Comparison of ENCODE assay signal across 18 cellular contexts in genomic region chr17:42211931-42212341, GRCh38. TPM values are rescaled to one million over a fixed set of nuclear protein-coding genes. Genes with fewer than 3 reads are reported as not detected.
DNase-seq lines count a peak whose midpoint lies in the region; ATAC-seq and TF ChIP-seq lines count a peak whose summit lies in the region.
"Not testable (repeated sequence)": the region's sequence is repeated elsewhere in the genome, so short reads cannot be mapped to it uniquely, and the experiment has no call there.
"Had no signal": no experiment of that assay in that cellular context is flagged by ENCODE, and none has a peak within 500 bp of the region (broad histone marks: within the 10 kb centered on the region; RNA-seq: fewer than 3 reads in every experiment).

No MANE protein-coding gene starts in this region.

- WGBS in stomach, 5 donors = 65 to 84% (median 72%) methylated on average over 6 to 9 of the region's 9 CpGs

- H3K9me3 ChIP-seq in left lung, stomach, vagina: not testable (repeated sequence)

- H3K36me3 ChIP-seq in left lung = peaks cover 0 to 98% of the 10 kb centered on the region in 2 donors
- peaks cover 52 to 99% (median 98%) of the 10 kb centered on the region in 4 donors for H3K36me3 ChIP-seq in stomach
- peaks cover 6 to 83% of the 10 kb centered on the region in 2 donors for H3K36me3 ChIP-seq in vagina

- not testable (repeated sequence) for TF ChIP-seq EP300 in stomach (IDR thresholded peaks at IDR 0.05)

- intact Hi-C loops in Right ventricle myocardium superior (cut with DNase I); left lung (cut with DNase I); stomach (cut with DNase I; ENCODE audit: low total_unique reads); vagina (cut with DNase I): not testable (repeated sequence)

- H3K4me3 ChIP-seq in left lung, stomach, vagina: not testable (repeated sequence)

- H3K27ac ChIP-seq in left lung = not testable (repeated sequence)
- H3K27ac ChIP-seq in stomach (peak overlapping the region in 4 of 5 donors; percentile 17 to 50 (median 43)), vagina (peak overlapping the region; percentile 32)

- not testable (repeated sequence) for TF ChIP-seq CTCF in left lung (IDR thresholded peaks at IDR 0.05); stomach (IDR thresholded peaks at IDR 0.05); vagina (IDR thresholded peaks at IDR 0.05)

- ATAC-seq in esophagus mucosa (peak; percentile 28), Right ventricle myocardium superior (ENCODE audit: poor library complexity) (peak; percentile 92), left lung (peak; percentile 41)

- TF ChIP-seq POLR2A in stomach (IDR thresholded peaks at IDR 0.05); vagina (IDR thresholded peaks at IDR 0.05): not testable (repeated sequence)

- peak; percentile 57 for DNase-seq in GM04504 (ENCODE audit: low read depth)
- peak in 51 of 58 donors; percentile 8 to 85 (median 59) for DNase-seq in anterior cingulate cortex (lab: John Stamatoyannopoulos, UW)
- DNase-seq in Right ventricle myocardium superior = peak; percentile 87
- DNase-seq in left lung; vagina (ENCODE audit: extremely low spot score in 2 of 2): not testable (repeated sequence)
- peak; percentile 55 for DNase-seq in occipital lobe (lab: John Stamatoyannopoulos, UW)
- peak; percentile 34 for DNase-seq in stomach

- not testable (repeated sequence) for H3K4me1 ChIP-seq in left lung, stomach, vagina

- H3K27me3 ChIP-seq in left lung, stomach, vagina: not testable (repeated sequence)

RNA-seq across cellular contexts. Expression of gene GHDC, which starts 17.6 kb away (rescaled TPM):
- total RNA-seq in esophagus mucosa = 9.0 TPM
- total RNA-seq in Right ventricle myocardium superior = 8.1 TPM
- 10 to 100 TPM; 22.5 to 25.8 TPM for total RNA-seq in left lung
- 5.5 TPM for total RNA-seq in occipital lobe
- total RNA-seq in stomach = 10 to 100 TPM in 3 of 5 donors, 1 to 10 TPM in 1, not detected in 1; 7.1 to 43.2 (median 13.5) TPM
- 10 to 100 TPM; 11.3 to 14.5 (median 13.9) TPM for polyA plus RNA-seq in stomach
- total RNA-seq in vagina = 35.1 TPM

RNA-seq across cellular contexts. Expression of gene HCRT, which starts 26.7 kb away (rescaled TPM):
- total RNA-seq in esophagus mucosa (not detected), Right ventricle myocardium superior (not detected), left lung (not detected), occipital lobe (not detected), stomach (not detected), vagina (not detected)
- polyA plus RNA-seq in stomach = not detected
- total RNA-seq: activated CD4-positive, alpha-beta T cell treated with anti-CD3 and anti-CD28 coated beads, Interleukin-2, amount 10 ng/mL, durations not matched to agents 7 days and 5 days; activated naive CD8-positive, alpha-beta T cell treated with anti-CD3 and anti-CD28 coated beads for 36 hours; activated T-helper 17 cell treated with anti-CD3 and anti-CD28 coated beads, Interleukin-2, amount 50 U/mL, for 72 hours; CD8-positive, alpha-beta memory T cell; K562; omental fat pad; T-helper 2 cell treated with Interferon-gamma antibody and Interleukin-4, amounts not matched to agents 100 ng/mL and 5 ng/mL, for 36 hours had no signal
- polyA plus RNA-seq: AG04450; CD8-positive, alpha-beta memory T cell; GM12878; K562; SK-N-SH had no signal

RNA-seq across cellular contexts. Expression of gene KCNH4, which starts 31.0 kb away (rescaled TPM):
- total RNA-seq in esophagus mucosa = not detected
- 0.13 TPM for total RNA-seq in Right ventricle myocardium superior
- under 1 TPM in 1 of 2 donors, not detected in 1; 0.16 TPM for total RNA-seq in left lung
- total RNA-seq in occipital lobe = 0.31 TPM
- total RNA-seq in stomach = not detected
- not detected for polyA plus RNA-seq in stomach
- total RNA-seq in vagina = not detected
- polyA plus RNA-seq: CD8-positive, alpha-beta memory T cell had no signal

RNA-seq across cellular contexts. Expression of gene RAB5C, which starts 57.1 kb away (rescaled TPM):
- 63.8 TPM for total RNA-seq in esophagus mucosa
- total RNA-seq in Right ventricle myocardium superior = 38.6 TPM
- 100 to 1,000 TPM; 139 to 188 TPM for total RNA-seq in left lung
- 35.1 TPM for total RNA-seq in occipital lobe
- total RNA-seq in stomach = 100 to 1,000 TPM in 1 of 5 donors, 10 to 100 TPM in 4; 26.8 to 105 (median 69.2) TPM
- polyA plus RNA-seq in stomach = 100 to 1,000 TPM in 2 of 3 donors, 10 to 100 TPM in 1; 67.0 to 225 (median 170) TPM
- 111 TPM for total RNA-seq in vagina

Comparison
In these comparisons a context has a peak if more than half of its experiments do, and no peak if none do; other contexts are left out.
1. ATAC-seq: peak in every context shown above with its lines; median percentile 92 in Right ventricle myocardium superior; 41 in left lung; 28 in esophagus mucosa.